ENCODE assay signal across 29 cellular contexts in genomic region chr2:152297715-152298114, GRCh38.
"Had no signal": no experiment of that assay in that cellular context is flagged by ENCODE, and none has a peak within 500 bp of the region (broad histone marks: within the 10 kb centered on the region; RNA-seq: fewer than 3 reads in every experiment).

No MANE protein-coding gene starts in this region.

- H3K27ac ChIP-seq: stomach, suprapubic skin, testis, thoracic aorta, thyroid gland, tibial artery, tibial nerve, transverse colon, upper lobe of left lung, upper lobe of right lung, uterus, vagina had no signal

- H3K36me3 ChIP-seq: stomach, suprapubic skin, thoracic aorta, thyroid gland, tibial artery, tibial nerve, transverse colon, upper lobe of left lung, upper lobe of right lung, uterus, vagina had no signal

- H3K27me3 ChIP-seq: stomach, suprapubic skin, testis, thyroid gland, tibial artery, tibial nerve, transverse colon, upper lobe of left lung, upper lobe of right lung, uterus, vagina had no signal

- ATAC-seq: stimulated activated effector memory CD8-positive, alpha-beta T cell treated with anti-CD3 and anti-CD28 coated beads, Interleukin-12 subunit alpha, Interleukin-12 subunit beta, amount 100 ng/mL, for 72 hours; stimulated activated memory B cell treated with anti-CD40 and anti-IgM and Interleukin-4, amounts not matched to agents 10 μg/mL and 1 μg/mL and 100 μg/mL, for 72 hours; stimulated activated naive B cell treated with anti-CD40 and anti-IgM and Interleukin-4, amounts not matched to agents 10 μg/mL and 1 μg/mL and 100 μg/mL, for 72 hours; stimulated activated naive CD8-positive, alpha-beta T cell treated with anti-CD3 and anti-CD28 coated beads, Interleukin-15, amount 100 ng/mL, for 72 hours; stimulated activated naive CD8-positive, alpha-beta T cell treated with anti-CD3 and anti-CD28 coated beads, Interleukin-15, Interleukin-2, amounts not matched to agents 100 U/mL and 50 U/mL, for 24 hours; upper lobe of right lung had no signal

- H3K9me3 ChIP-seq: stomach, suprapubic skin, testis, thoracic aorta, thyroid gland, tibial artery, tibial nerve, transverse colon, upper lobe of left lung, upper lobe of right lung, uterus, vagina had no signal

- H3K36me3 Mint-ChIP-seq: stimulated activated effector memory CD8-positive, alpha-beta T cell treated with anti-CD3 and anti-CD28 coated beads, Interleukin-12 subunit alpha, Interleukin-12 subunit beta, amount 100 ng/mL, for 72 hours; stimulated activated memory B cell treated with anti-CD40 and anti-IgM and Interleukin-4, amounts not matched to agents 10 μg/mL and 1 μg/mL and 100 μg/mL, for 72 hours; stimulated activated naive B cell treated with anti-CD40 and anti-IgM and Interleukin-4, amounts not matched to agents 10 μg/mL and 1 μg/mL and 100 μg/mL, for 72 hours; type B pancreatic cell had no signal

- FAIRE-seq: urothelium cell line had no signal

- H3K4me1 ChIP-seq: stomach, suprapubic skin, testis, thyroid gland, tibial artery, tibial nerve, transverse colon, upper lobe of left lung, upper lobe of right lung, uterus, vagina had no signal

- H3K4me1 Mint-ChIP-seq: stimulated activated effector memory CD8-positive, alpha-beta T cell treated with anti-CD3 and anti-CD28 coated beads, Interleukin-12 subunit alpha, Interleukin-12 subunit beta, amount 100 ng/mL, for 72 hours; stimulated activated memory B cell treated with anti-CD40 and anti-IgM and Interleukin-4, amounts not matched to agents 10 μg/mL and 1 μg/mL and 100 μg/mL, for 72 hours; stimulated activated naive B cell treated with anti-CD40 and anti-IgM and Interleukin-4, amounts not matched to agents 10 μg/mL and 1 μg/mL and 100 μg/mL, for 72 hours; stimulated activated naive CD8-positive, alpha-beta T cell treated with anti-CD3 and anti-CD28 coated beads, Interleukin-15, amount 100 ng/mL, for 72 hours had no signal

- H3K4me3 ChIP-seq: stomach, suprapubic skin, testis, thoracic aorta, thyroid gland, tibial artery, tibial nerve, transverse colon, upper lobe of left lung, upper lobe of right lung, uterus, vagina had no signal

- H3K9me3 Mint-ChIP-seq: stimulated activated effector memory CD8-positive, alpha-beta T cell treated with anti-CD3 and anti-CD28 coated beads, Interleukin-12 subunit alpha, Interleukin-12 subunit beta, amount 100 ng/mL, for 72 hours; stimulated activated memory B cell treated with anti-CD40 and anti-IgM and Interleukin-4, amounts not matched to agents 10 μg/mL and 1 μg/mL and 100 μg/mL, for 72 hours; stimulated activated naive B cell treated with anti-CD40 and anti-IgM and Interleukin-4, amounts not matched to agents 10 μg/mL and 1 μg/mL and 100 μg/mL, for 72 hours; stimulated activated naive CD8-positive, alpha-beta T cell treated with anti-CD3 and anti-CD28 coated beads, Interleukin-15, amount 100 ng/mL, for 72 hours; stimulated activated naive CD8-positive, alpha-beta T cell treated with anti-CD3 and anti-CD28 coated beads, Interleukin-15, Interleukin-2, amounts not matched to agents 100 ng/mL and 50 ng/mL, for 24 hours; type B pancreatic cell had no signal

- DNase-seq: stimulated activated CD4-positive, alpha-beta T cell treated with anti-CD3 and anti-CD28 coated beads, Interleukin-2, amount 100 ng/mL, for 48 hours; stimulated activated CD4-positive, alpha-beta T cell treated with anti-CD3 and anti-CD28 coated beads, Interleukin-4, amount 100 ng/mL, for 1 hour; stimulated activated CD4-positive, alpha-beta T cell treated with anti-CD3 and anti-CD28 coated beads, Interleukin-4, amount 100 ng/mL, for 24 hours; stimulated activated CD4-positive, alpha-beta T cell treated with anti-CD3 and anti-CD28 coated beads, Interleukin-4, amount 100 ng/mL, for 4 hours; stimulated activated CD8-positive, alpha-beta memory T cell treated with anti-CD3 and anti-CD28 coated beads, Interleukin-4, amount 100 ng/mL, for 48 hours; stimulated activated naive B cell treated with anti-CD40 and anti-IgM and Interleukin-4, amounts not matched to agents 10 μg/mL and 1 μg/mL and 100 μg/mL, for 72 hours; stimulated activated naive CD4-positive, alpha-beta T cell; stimulated activated naive CD4-positive, alpha-beta T cell treated with Interleukin-2 at 50 U/mL for 16 hours; stimulated activated naive CD8-positive, alpha-beta T cell treated with anti-CD3 and anti-CD28 coated beads, Interleukin-15, amount 100 ng/mL, for 72 hours; stimulated activated naive CD8-positive, alpha-beta T cell treated with anti-CD3 and anti-CD28 coated beads, Interleukin-15, Interleukin-2, amounts not matched to agents 100 U/mL and 50 U/mL, for 24 hours; stomach; substantia nigra; testis; thyroid gland; tibial artery; transverse colon; trophoblast cell; upper lobe of left lung; upper lobe of right lung; uterus had no signal

- H3K4me3 Mint-ChIP-seq: stimulated activated effector memory CD8-positive, alpha-beta T cell treated with anti-CD3 and anti-CD28 coated beads, Interleukin-12 subunit alpha, Interleukin-12 subunit beta, amount 100 ng/mL, for 72 hours; stimulated activated memory B cell treated with anti-CD40 and anti-IgM and Interleukin-4, amounts not matched to agents 10 μg/mL and 1 μg/mL and 100 μg/mL, for 72 hours; stimulated activated naive B cell treated with anti-CD40 and anti-IgM and Interleukin-4, amounts not matched to agents 10 μg/mL and 1 μg/mL and 100 μg/mL, for 72 hours; stimulated activated naive CD8-positive, alpha-beta T cell treated with anti-CD3 and anti-CD28 coated beads, Interleukin-15, amount 100 ng/mL, for 72 hours; stimulated activated naive CD8-positive, alpha-beta T cell treated with anti-CD3 and anti-CD28 coated beads, Interleukin-15, Interleukin-2, amounts not matched to agents 100 ng/mL and 50 ng/mL, for 24 hours; type B pancreatic cell had no signal

- H3K27ac Mint-ChIP-seq: stimulated activated effector memory CD8-positive, alpha-beta T cell treated with anti-CD3 and anti-CD28 coated beads, Interleukin-12 subunit alpha, Interleukin-12 subunit beta, amount 100 ng/mL, for 72 hours; stimulated activated memory B cell treated with anti-CD40 and anti-IgM and Interleukin-4, amounts not matched to agents 10 μg/mL and 1 μg/mL and 100 μg/mL, for 72 hours; stimulated activated naive B cell treated with anti-CD40 and anti-IgM and Interleukin-4, amounts not matched to agents 10 μg/mL and 1 μg/mL and 100 μg/mL, for 72 hours; stimulated activated naive CD8-positive, alpha-beta T cell treated with anti-CD3 and anti-CD28 coated beads, Interleukin-15, amount 100 ng/mL, for 72 hours; stimulated activated naive CD8-positive, alpha-beta T cell treated with anti-CD3 and anti-CD28 coated beads, Interleukin-15, Interleukin-2, amounts not matched to agents 100 ng/mL and 50 ng/mL, for 24 hours; type B pancreatic cell had no signal
